Comparison of ENCODE assay signal across 15 cellular contexts in the genomic region with DNA sequence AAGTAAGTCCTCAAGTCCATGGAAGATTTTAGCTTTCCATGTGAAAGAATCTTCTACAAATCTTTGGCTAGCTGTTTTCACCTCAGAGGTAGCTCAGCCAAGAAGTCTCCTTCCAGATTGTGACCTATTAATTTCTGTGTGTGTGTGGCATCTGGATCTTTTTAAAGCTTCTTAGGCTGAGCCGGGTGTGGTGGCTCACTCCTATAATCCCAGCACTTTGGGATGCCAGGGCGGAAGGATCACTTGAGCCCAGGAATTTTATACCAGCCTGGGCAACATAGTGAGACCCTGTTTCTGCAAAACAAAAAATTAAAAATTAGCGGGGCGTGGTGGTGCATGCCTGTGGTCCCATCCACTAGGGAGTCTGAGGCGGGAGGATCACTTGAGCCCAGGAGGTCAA. TPM values are rescaled to one million over a fixed set of nuclear protein-coding genes. Genes with fewer than 3 reads are reported as not detected.
DNase-seq lines count a peak whose midpoint lies in the region; ATAC-seq and TF ChIP-seq lines count a peak whose summit lies in the region.
"Had no signal": no experiment of that assay in that cellular context is flagged by ENCODE, and none has a peak within 500 bp of the region (broad histone marks: within the 10 kb centered on the region; RNA-seq: fewer than 3 reads in every experiment).

No MANE protein-coding gene starts in this region.

- no peak overlapping the region for H2BK20ac ChIP-seq in IMR-90 (ENCODE audit: low read depth, low read length)

- peak; percentile 51 for DNase-seq in AG10803 (ENCODE audit: low read depth)
- DNase-seq in IMR-90: no peak
- DNase-seq in esophagus muscularis mucosa (ENCODE audit: extremely low spot score): no peak
- DNase-seq in spleen: no peak
- no peak for DNase-seq in activated naive CD8-positive, alpha-beta T cell treated with anti-CD3 and anti-CD28 coated beads for 36 hours
- DNase-seq in NCI-H446 (lab: John Stamatoyannopoulos, UW): no peak
- no peak for DNase-seq in NCI-H1105 treated with DMSO at 0.1 percent for 48 hours (lab: John Stamatoyannopoulos, UW)
- DNase-seq: activated CD4-positive, alpha-beta T cell treated with anti-CD3 and anti-CD28 coated beads for 36 hours; activated gamma-delta T cell; Caco-2; MM.1S; NCI-H2029 treated with DMSO at 0.1 percent for 48 hours; NCI-H524 treated with DMSO at 0.1 percent for 48 hours had no signal

- no peak overlapping the region for H4K5ac ChIP-seq in IMR-90 (ENCODE audit: low read depth, low read length)

- H3K14ac ChIP-seq in IMR-90 (replicated peaks; ENCODE audit: low read depth, low read length): no peak overlapping the region

- no TSS peak for BruUV-seq in IMR-90 (replicated peaks; lab: Mats Ljungman, UMichigan)

- peaks cover 4% of the 10 kb centered on the region for H3K4me1 ChIP-seq in IMR-90 (ENCODE audit: control insufficient read depth, insufficient read depth, low read length)
- peaks cover 18 to 37% (median 33%) of the 10 kb centered on the region in 4 donors for H3K4me1 ChIP-seq in esophagus muscularis mucosa
- H3K4me1 ChIP-seq in spleen: peaks cover 49 to 100% (median 91%) of the 10 kb centered on the region in 6 donors

- peak overlapping the region; percentile 66; the same call in 1 of the 2 replicates for H3K23ac ChIP-seq in IMR-90 (ENCODE audit: low read depth, low read length)

- no peaks in the 10 kb centered on the region for H3K9me3 ChIP-seq in IMR-90 (ENCODE audit: control insufficient read depth, insufficient read depth, low read length)
- H3K9me3 ChIP-seq in esophagus muscularis mucosa: no peaks in the 10 kb centered on the region
- H3K9me3 ChIP-seq in spleen: no peaks in the 10 kb centered on the region
- H3K9me3 ChIP-seq: Caco-2 had no signal

- H3K4ac ChIP-seq in IMR-90 (ENCODE audit: low read depth, low read length): no peak overlapping the region

- intact Hi-C loops in IMR-90 (cut with micrococcal nuclease): no loop called here
- intact Hi-C loops in esophagus muscularis mucosa (cut with DNase I): no loop called here
- intact Hi-C loops in spleen (cut with DNase I; ENCODE audit: low total_unique reads): no loop called here

- H2AFZ ChIP-seq in IMR-90 (replicated peaks; ENCODE audit: low read length, poor library complexity): no peak overlapping the region

- TF ChIP-seq RAD21 in IMR-90 (IDR thresholded peaks at IDR 0.05; ENCODE audit: low read length): no peak

- TF ChIP-seq CTCF in AG10803 (conservative IDR thresholded peaks at IDR 0.05; ENCODE audit: low read length) (no peak), IMR-90 (conservative IDR thresholded peaks at IDR 0.05; ENCODE audit: low read depth, low read length) (no peak), esophagus muscularis mucosa (IDR thresholded peaks at IDR 0.05) (no peak), spleen (IDR thresholded peaks at IDR 0.05 in 8 of 11, conservative IDR thresholded peaks at IDR 0.05 in 3 of 11) (no peak)

- H2BK120ac ChIP-seq in IMR-90 (ENCODE audit: low read depth, low read length): no peak overlapping the region

- H3K9ac ChIP-seq in IMR-90 (ENCODE audit: low read depth, low read length): no peak overlapping the region

- no peak overlapping the region for H2AK9ac ChIP-seq in IMR-90 (replicated peaks; ENCODE audit: low read depth, low read length, poor library complexity)

- no peak for TF ChIP-seq POLR2A in IMR-90 (IDR thresholded peaks at IDR 0.05; ENCODE audit: low read depth, low read length)
- no peak for TF ChIP-seq POLR2A in esophagus muscularis mucosa (IDR thresholded peaks at IDR 0.05; ENCODE audit: low read depth)
- no peak for TF ChIP-seq POLR2A in spleen (IDR thresholded peaks at IDR 0.05)

- no peaks in the 10 kb centered on the region; the same call in 1 of the 2 replicates for H3K36me3 ChIP-seq in IMR-90 (ENCODE audit: control insufficient read depth, insufficient read depth, low read length)
- no peaks in the 10 kb centered on the region for H3K36me3 ChIP-seq in esophagus muscularis mucosa
- peaks cover 0 to 69% (median 7%) of the 10 kb centered on the region in 6 donors for H3K36me3 ChIP-seq in spleen

- H3K36me3 Mint-ChIP-seq in activated naive CD8-positive, alpha-beta T cell treated with anti-CD3 and anti-CD28 coated beads for 36 hours: peaks cover 24% of the 10 kb centered on the region

- in situ Hi-C loops in IMR-90 (cut with MboI; ENCODE audit: low sequenced_read_pairs): no loop called here

- peaks cover 22 to 72% of the 10 kb centered on the region in 2 experiments for H3K79me1 ChIP-seq in IMR-90 (ENCODE audit: low read depth in 1 of 2, low read length in 2 of 2)

- H3K27me3 ChIP-seq in IMR-90 (ENCODE audit: control insufficient read depth, insufficient read depth, low read length): no peaks in the 10 kb centered on the region
- H3K27me3 ChIP-seq in esophagus muscularis mucosa: no peaks in the 10 kb centered on the region
- H3K27me3 ChIP-seq in spleen (replicated peaks in 1 of 7): no peaks in the 10 kb centered on the region

- no peak overlapping the region for H3K4me3 ChIP-seq in AG10803 (ENCODE audit: low read length)
- H3K4me3 ChIP-seq in IMR-90 (ENCODE audit: insufficient read depth, low read depth, low read length): no peak overlapping the region
- no peak overlapping the region for H3K4me3 ChIP-seq in esophagus muscularis mucosa
- H3K4me3 ChIP-seq in spleen: no peak overlapping the region
- H3K4me3 ChIP-seq: skin epidermis had no signal

- H4K8ac ChIP-seq in IMR-90 (ENCODE audit: low read depth in 2 of 2, low read length in 2 of 2): no peak overlapping the region

- no peak overlapping the region for H3K4me3 Mint-ChIP-seq in activated naive CD8-positive, alpha-beta T cell treated with anti-CD3 and anti-CD28 coated beads for 36 hours
- H3K4me3 Mint-ChIP-seq: activated CD4-positive, alpha-beta T cell treated with anti-CD3 and anti-CD28 coated beads for 36 hours had no signal

- no peaks in the 10 kb centered on the region for H3K9me3 Mint-ChIP-seq in activated naive CD8-positive, alpha-beta T cell treated with anti-CD3 and anti-CD28 coated beads for 36 hours

- no peak overlapping the region for H4K91ac ChIP-seq in IMR-90 (ENCODE audit: insufficient read depth, low read depth, low read length)

- no peak overlapping the region for H3K4me2 ChIP-seq in IMR-90 (ENCODE audit: low read depth, low read length)

- H3K18ac ChIP-seq in IMR-90 (ENCODE audit: low read depth, low read length): no peak overlapping the region

- H2BK5ac ChIP-seq in IMR-90 (ENCODE audit: low read depth, low read length, poor library complexity, severe bottlenecking): no peak overlapping the region

- 0 out of 2 replicates have a peak, but pooled peaks cover 7% of the 10 kb centered on the region for H3K9me1 ChIP-seq in IMR-90 (ENCODE audit: insufficient read depth, low read length)

- H3K4me1 Mint-ChIP-seq in activated naive CD8-positive, alpha-beta T cell treated with anti-CD3 and anti-CD28 coated beads for 36 hours: peaks cover 26% of the 10 kb centered on the region

- peaks cover 3% of the 10 kb centered on the region; the same call in 1 of the 2 replicates for H4K20me1 ChIP-seq in IMR-90 (ENCODE audit: insufficient read depth, low read length)

- CTCF ChIA-PET in IMR-90 (lab: Yijun Ruan, JAX): no interaction called here

- POLR2A ChIA-PET in IMR-90 (lab: Charles Lee; ENCODE audit: unreplicated experiment): interaction anchor here (0.7 kb wide), 1 partner anchor 10 kb away, joined by 3 read pairs; no protein-coding TSS in a partner anchor

- ATAC-seq in IMR-90 (ENCODE audit: low read depth) (no peak), GM18498 (IDR thresholded peaks at IDR 0.05; ENCODE audit: unreplicated experiment) (no peak)
- ATAC-seq: activated CD4-positive, alpha-beta T cell treated with anti-CD3 and anti-CD28 coated beads for 36 hours had no signal

- no peak overlapping the region for H2AK5ac ChIP-seq in IMR-90 (ENCODE audit: low read depth, low read length)

- H3K27ac Mint-ChIP-seq in activated naive CD8-positive, alpha-beta T cell treated with anti-CD3 and anti-CD28 coated beads for 36 hours: no peak overlapping the region
- H3K27ac Mint-ChIP-seq: activated CD4-positive, alpha-beta T cell treated with anti-CD3 and anti-CD28 coated beads for 36 hours had no signal

- 100% methylated on average over 2 of the region's 5 CpGs; no CpG with 5 or more reads in 1 of the 2 experiments for WGBS in IMR-90 (ENCODE audit: extremely low coverage in 2 of 2, insufficient read length in 1 of 2), 2 experiments
- 81% methylated on average over 5 of the region's 5 CpGs for WGBS in esophagus muscularis mucosa
- 78 to 87% (median 84%) methylated on average over 5 of the region's 5 CpGs for WGBS in spleen, 5 donors

- no peak for TF ChIP-seq EP300 in esophagus muscularis mucosa (IDR thresholded peaks at IDR 0.05)

- H2BK15ac ChIP-seq in IMR-90 (ENCODE audit: low read depth, low read length): no peak overlapping the region

- H3K27ac ChIP-seq in IMR-90 (ENCODE audit: insufficient read depth, low read length) (no peak overlapping the region), esophagus muscularis mucosa (replicated peaks in 1 of 4) (peak overlapping the region in 3 of 4 donors; percentile 47 to 60 (median 53)), spleen (peak overlapping the region; percentile 13 to 79 (median 68))

- no peaks in the 10 kb centered on the region for H3K27me3 Mint-ChIP-seq in activated naive CD8-positive, alpha-beta T cell treated with anti-CD3 and anti-CD28 coated beads for 36 hours
- H3K27me3 Mint-ChIP-seq: activated CD4-positive, alpha-beta T cell treated with anti-CD3 and anti-CD28 coated beads for 36 hours had no signal

- no peak overlapping the region for H3K56ac ChIP-seq in IMR-90 (ENCODE audit: extremely low read depth, insufficient read depth, low read length)

- dilution Hi-C loops in IMR-90 (cut with HindIII; ENCODE audit: low sequenced_read_pairs, unreplicated experiment): no loop called here

RNA-seq across cellular contexts. Expression of a gene that starts 13.4 kb away (rescaled TPM):
- total RNA-seq in IMR-90 (2012; rRNA removed): 25.8 and 28.5 TPM in 2 replicates
- 62.1 and 62.9 TPM in 2 replicates for polyA plus RNA-seq in IMR-90 (2012; rRNA removed)
- 44.2 and 47.4 TPM in 2 replicates for polyA plus RNA-seq in IMR-90 (2012; cell fraction: cytosol; rRNA removed)
- polyA plus RNA-seq in IMR-90 (2012; cell fraction: nucleus; rRNA removed; ENCODE audit: low replicate concordance): 90.2 and 94.3 TPM in 2 replicates
- total RNA-seq in esophagus muscularis mucosa: 10 to 100 TPM; 26.2 to 71.2 (median 46.1) TPM
- 100 to 1,000 TPM; 199 to 358 (median 274) TPM for total RNA-seq in spleen
- polyA plus RNA-seq in spleen: 100 to 1,000 TPM; 108 to 128 (median 125) TPM
- total RNA-seq in activated naive CD8-positive, alpha-beta T cell treated with anti-CD3 and anti-CD28 coated beads for 36 hours: 10 to 100 TPM; 70.6 to 71.6 TPM

RNA-seq across cellular contexts. Expression of a gene that starts 24.8 kb away (rescaled TPM):
- total RNA-seq in IMR-90 (2012; rRNA removed): not detected in 2 replicates
- 0.17 and 0.37 TPM in 2 replicates for polyA plus RNA-seq in IMR-90 (2012; rRNA removed)
- 0.22 and 0.26 TPM in 2 replicates for polyA plus RNA-seq in IMR-90 (2012; cell fraction: cytosol; rRNA removed)
- polyA plus RNA-seq in IMR-90 (2012; cell fraction: nucleus; rRNA removed; ENCODE audit: low replicate concordance): 0.25 TPM in 1 of 2 replicates, not detected in the other
- not detected for total RNA-seq in esophagus muscularis mucosa
- total RNA-seq in spleen: 1 to 10 TPM in 3 of 7 donors, under 1 TPM in 3, not detected in 1; 0.65 to 2.1 (median 0.93) TPM
- under 1 TPM; 0.09 to 0.83 (median 0.74) TPM for polyA plus RNA-seq in spleen
- not detected for total RNA-seq in activated naive CD8-positive, alpha-beta T cell treated with anti-CD3 and anti-CD28 coated beads for 36 hours
- total RNA-seq: activated CD4-positive, alpha-beta T cell treated with anti-CD3 and anti-CD28 coated beads for 36 hours had no signal

RNA-seq across cellular contexts. Expression of a gene that starts 42.2 kb away (rescaled TPM):
- 95.3 and 120 TPM in 2 replicates for total RNA-seq in IMR-90 (2012; rRNA removed)
- 155 and 166 TPM in 2 replicates for polyA plus RNA-seq in IMR-90 (2012; rRNA removed)
- 86.0 and 97.7 TPM in 2 replicates for polyA plus RNA-seq in IMR-90 (2012; cell fraction: cytosol; rRNA removed)
- 521 and 599 TPM in 2 replicates for polyA plus RNA-seq in IMR-90 (2012; cell fraction: nucleus; rRNA removed; ENCODE audit: low replicate concordance)
- total RNA-seq in esophagus muscularis mucosa: 100 to 1,000 TPM in 3 of 4 donors, 10 to 100 TPM in 1; 79.2 to 127 (median 102) TPM
- 100 to 1,000 TPM; 150 to 264 (median 221) TPM for total RNA-seq in spleen
- 100 to 1,000 TPM in 2 of 3 donors, 10 to 100 TPM in 1; 82.9 to 152 (median 143) TPM for polyA plus RNA-seq in spleen
- total RNA-seq in activated naive CD8-positive, alpha-beta T cell treated with anti-CD3 and anti-CD28 coated beads for 36 hours: 100 to 1,000 TPM; 500 to 527 TPM

RNA-seq across cellular contexts. Expression of a gene that starts 43.1 kb away (rescaled TPM):
- total RNA-seq in IMR-90 (2012; rRNA removed) (3.6 and 3.9 TPM in 2 replicates), esophagus muscularis mucosa (10 to 100 TPM; 11.2 to 30.0 (median 18.3) TPM), spleen (10 to 100 TPM; 24.7 to 69.6 (median 44.5) TPM)
- polyA plus RNA-seq in IMR-90 (2012; rRNA removed) (8.5 and 9.3 TPM in 2 replicates), spleen (10 to 100 TPM; 30.0 to 35.4 (median 33.5) TPM)
- polyA plus RNA-seq in IMR-90 (2012; cell fraction: cytosol; rRNA removed): 3.6 and 11.0 TPM in 2 replicates
- 3.6 and 5.5 TPM in 2 replicates for polyA plus RNA-seq in IMR-90 (2012; cell fraction: nucleus; rRNA removed; ENCODE audit: low replicate concordance)
- 10 to 100 TPM; 55.8 to 62.3 TPM for total RNA-seq in activated naive CD8-positive, alpha-beta T cell treated with anti-CD3 and anti-CD28 coated beads for 36 hours

RNA-seq across cellular contexts. Expression of a gene that starts 46.1 kb away (rescaled TPM):
- 5.7 and 7.8 TPM in 2 replicates for total RNA-seq in IMR-90 (2012; rRNA removed)
- 12.9 and 13.3 TPM in 2 replicates for polyA plus RNA-seq in IMR-90 (2012; rRNA removed)
- 7.1 and 11.1 TPM in 2 replicates for polyA plus RNA-seq in IMR-90 (2012; cell fraction: cytosol; rRNA removed)
- 50.6 and 58.6 TPM in 2 replicates for polyA plus RNA-seq in IMR-90 (2012; cell fraction: nucleus; rRNA removed; ENCODE audit: low replicate concordance)
- total RNA-seq in esophagus muscularis mucosa: 10 to 100 TPM; 13.7 to 23.9 (median 16.0) TPM
- total RNA-seq in spleen: 10 to 100 TPM; 24.9 to 39.6 (median 31.4) TPM
- polyA plus RNA-seq in spleen: 10 to 100 TPM; 31.5 to 43.3 (median 39.1) TPM
- total RNA-seq in activated naive CD8-positive, alpha-beta T cell treated with anti-CD3 and anti-CD28 coated beads for 36 hours: 10 to 100 TPM; 66.3 to 69.2 TPM
